ENCODE assay signal across 37 cellular contexts in the genomic region with DNA sequence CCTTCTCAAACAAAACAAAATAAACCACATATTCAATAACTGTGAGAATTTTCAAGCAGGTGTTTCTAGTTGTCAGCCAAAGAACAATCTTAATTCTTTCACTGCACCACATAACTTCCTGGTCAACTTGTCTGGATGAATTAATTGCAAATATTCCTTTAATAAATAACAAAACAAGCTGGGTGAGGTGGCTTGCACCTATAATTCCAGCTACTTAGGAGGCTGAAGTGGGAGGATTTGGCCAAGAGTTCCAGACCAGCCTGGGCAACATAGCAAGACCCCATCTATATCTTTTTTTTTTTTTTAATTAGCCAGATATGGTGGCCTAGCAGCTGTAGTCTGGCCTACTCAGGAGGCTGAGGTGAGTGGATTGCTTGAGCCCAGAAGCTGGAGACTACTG.
"Had no signal": no experiment of that assay in that cellular context is flagged by ENCODE, and none has a peak within 500 bp of the region (broad histone marks: within the 10 kb centered on the region; RNA-seq: fewer than 3 reads in every experiment).

No MANE protein-coding gene starts in this region.

- H3K4me3 Mint-ChIP-seq: activated CD4-positive, alpha-beta memory T cell treated with anti-CD3 and anti-CD28 coated beads for 36 hours; activated CD4-positive, alpha-beta T cell treated with anti-CD3 and anti-CD28 coated beads for 36 hours; activated CD4-positive, alpha-beta T cell treated with anti-CD3 and anti-CD28 coated beads, Interleukin-2, amount 10 ng/mL, durations not matched to agents 24 days and 14 days; activated CD8-positive, alpha-beta memory T cell treated with anti-CD3 and anti-CD28 coated beads, Interleukin-2, amount 10 ng/mL, durations not matched to agents 7 days and 5 days; activated CD8-positive, alpha-beta T cell treated with anti-CD3 and anti-CD28 coated beads, Interleukin-2, amount 10 ng/mL, durations not matched to agents 7 days and 5 days; activated naive CD4-positive, alpha-beta T cell treated with anti-CD3 and anti-CD28 coated beads for 36 hours; activated naive CD4-positive, alpha-beta T cell treated with anti-CD3 and anti-CD28 coated beads, Interleukin-2, amount 50 U/mL, for 24 hours; activated naive CD8-positive, alpha-beta T cell treated with anti-CD3 and anti-CD28 coated beads for 36 hours; activated naive CD8-positive, alpha-beta T cell treated with anti-CD3 and anti-CD28 coated beads, Interleukin-2, amount 50 U/mL, for 24 hours; activated T-helper 1 cell treated with anti-CD3 and anti-CD28 coated beads, Interleukin-12 subunit alpha, Interleukin-12 subunit beta, Interleukin-2, Interleukin-4 antibody, amounts not matched to agents 30 ng/mL and 10 ng/mL and 1 ng/mL, durations not matched to agents 14 hours and 24 hours and 36 hours; central memory CD8-positive, alpha-beta T cell; dendritic cell treated with granulocyte-macrophage colony-stimulating factor and Interleukin-4, amounts not matched to agents 40 ng/mL and 50 ng/mL, for 4 days; endodermal cell; T-helper 17 cell; T-helper 2 cell treated with Interferon-gamma antibody and Interleukin-4, amounts not matched to agents 5 μg/mL and 100 μg/mL, for 36 hours had no signal

- H3K4me1 Mint-ChIP-seq: activated CD4-positive, alpha-beta T cell treated with anti-CD3 and anti-CD28 coated beads for 36 hours; activated CD4-positive, alpha-beta T cell treated with anti-CD3 and anti-CD28 coated beads, Interleukin-2, amount 10 ng/mL, durations not matched to agents 24 days and 14 days; activated CD8-positive, alpha-beta memory T cell treated with anti-CD3 and anti-CD28 coated beads, Interleukin-2, amount 10 ng/mL, durations not matched to agents 7 days and 5 days; activated naive CD4-positive, alpha-beta T cell treated with anti-CD3 and anti-CD28 coated beads, Interleukin-2, amount 50 U/mL, for 24 hours; activated naive CD8-positive, alpha-beta T cell treated with anti-CD3 and anti-CD28 coated beads for 36 hours; activated naive CD8-positive, alpha-beta T cell treated with anti-CD3 and anti-CD28 coated beads, Interleukin-2, amount 50 U/mL, for 24 hours; central memory CD8-positive, alpha-beta T cell; T-helper 17 cell had no signal

- H3K36me3 ChIP-seq: adrenal gland, brain microvascular endothelial cell, esophagus squamous epithelium, gastroesophageal sphincter, heart right ventricle, WERI-Rb-1 had no signal

- H3K27me3 ChIP-seq: adrenal gland, brain microvascular endothelial cell, dorsolateral prefrontal cortex, esophagus squamous epithelium, gastroesophageal sphincter, heart right ventricle had no signal

- H3K27me3 Mint-ChIP-seq: activated CD4-positive, alpha-beta T cell treated with anti-CD3 and anti-CD28 coated beads for 36 hours; activated CD8-positive, alpha-beta memory T cell treated with anti-CD3 and anti-CD28 coated beads, Interleukin-2, amount 10 ng/mL, durations not matched to agents 7 days and 5 days; activated naive CD4-positive, alpha-beta T cell treated with anti-CD3 and anti-CD28 coated beads, Interleukin-2, amount 50 U/mL, for 24 hours; activated naive CD8-positive, alpha-beta T cell treated with anti-CD3 and anti-CD28 coated beads for 36 hours had no signal

- H3K27ac Mint-ChIP-seq: activated CD4-positive, alpha-beta memory T cell treated with anti-CD3 and anti-CD28 coated beads for 36 hours; activated CD4-positive, alpha-beta T cell treated with anti-CD3 and anti-CD28 coated beads for 36 hours; activated CD4-positive, alpha-beta T cell treated with anti-CD3 and anti-CD28 coated beads, Interleukin-2, amount 10 ng/mL, durations not matched to agents 24 days and 14 days; activated CD8-positive, alpha-beta memory T cell treated with anti-CD3 and anti-CD28 coated beads, Interleukin-2, amount 10 ng/mL, durations not matched to agents 7 days and 5 days; activated CD8-positive, alpha-beta T cell treated with anti-CD3 and anti-CD28 coated beads, Interleukin-2, amount 10 ng/mL, durations not matched to agents 7 days and 5 days; activated naive CD4-positive, alpha-beta T cell treated with anti-CD3 and anti-CD28 coated beads for 36 hours; activated naive CD4-positive, alpha-beta T cell treated with anti-CD3 and anti-CD28 coated beads, Interleukin-2, amount 50 U/mL, for 24 hours; activated naive CD8-positive, alpha-beta T cell treated with anti-CD3 and anti-CD28 coated beads for 36 hours; activated naive CD8-positive, alpha-beta T cell treated with anti-CD3 and anti-CD28 coated beads, Interleukin-2, amount 50 U/mL, for 24 hours; activated T-helper 1 cell treated with anti-CD3 and anti-CD28 coated beads, Interleukin-12 subunit alpha, Interleukin-12 subunit beta, Interleukin-2, Interleukin-4 antibody, amounts not matched to agents 30 ng/mL and 10 ng/mL and 1 ng/mL, durations not matched to agents 14 hours and 24 hours and 36 hours; activated T-helper 2 cell treated with anti-CD3 and anti-CD28 coated beads, Interferon-gamma antibody, Interleukin-2, Interleukin-4, amounts not matched to agents 10 μg/mL and 5 μg/mL and 100 μg/mL, durations not matched to agents 14 hours and 24 hours and 36 hours; dendritic cell treated with granulocyte-macrophage colony-stimulating factor and Interleukin-4, amounts not matched to agents 40 ng/mL and 50 ng/mL, for 4 days; endodermal cell; T-helper 17 cell; T-helper 2 cell treated with Interferon-gamma antibody and Interleukin-4, amounts not matched to agents 5 μg/mL and 100 μg/mL, for 36 hours had no signal

- DNase-seq: activated CD4-positive, alpha-beta memory T cell treated with anti-CD3 and anti-CD28 coated beads for 36 hours; activated CD4-positive, alpha-beta T cell treated with anti-CD3 and anti-CD28 coated beads for 36 hours; activated CD4-positive, alpha-beta T cell treated with anti-CD3 and anti-CD28 coated beads, Interleukin-2, amount 10 ng/mL, durations not matched to agents 24 days and 14 days; activated CD4-positive, CD25-positive, alpha-beta regulatory T cell; activated CD4-positive, CD25-positive, alpha-beta regulatory T cell treated with anti-CD3 and anti-CD28 coated beads, Interleukin-2, amount 50 U/mL, for 72 hours; activated CD8-positive, alpha-beta memory T cell treated with anti-CD3 and anti-CD28 coated beads, Interleukin-2, amount 10 ng/mL, durations not matched to agents 7 days and 5 days; activated CD8-positive, alpha-beta memory T cell treated with anti-CD3 and anti-CD28 coated beads, Interleukin-2, amount 50 U/mL, for 4 hours; activated CD8-positive, alpha-beta T cell treated with anti-CD3 and anti-CD28 coated beads, Interleukin-2, amount 10 ng/mL, durations not matched to agents 7 days and 5 days; activated effector memory CD4-positive, alpha-beta T cell treated with anti-CD3 and anti-CD28 coated beads, Interleukin-2, amount 50 U/mL, for 16 hours; activated naive CD4-positive, alpha-beta T cell treated with anti-CD3 and anti-CD28 coated beads for 36 hours; activated naive CD8-positive, alpha-beta T cell treated with anti-CD3 and anti-CD28 coated beads for 36 hours; activated naive CD8-positive, alpha-beta T cell treated with anti-CD3 and anti-CD28 coated beads, Interleukin-2, amount 50 U/mL, for 24 hours; activated T-cell treated with anti-CD3 and anti-CD28 coated beads, Interleukin-2, amount 50 U/mL, for 1 hour; activated T-cell treated with anti-CD3 and anti-CD28 coated beads, Interleukin-2, amount 50 U/mL, for 48 hours; amygdala; aorta; brain microvascular endothelial cell; dorsolateral prefrontal cortex; effector memory CD4-positive, alpha-beta T cell; endodermal cell; esophagus squamous epithelium; foreskin melanocyte; heart right ventricle; T-helper 1 cell; T-helper 17 cell; T1000; WERI-Rb-1 had no signal

- H3K27ac ChIP-seq: adrenal gland, brain microvascular endothelial cell, coronary artery, dorsolateral prefrontal cortex, gastroesophageal sphincter, heart right ventricle, WERI-Rb-1 had no signal

- H3K36me3 Mint-ChIP-seq: activated CD4-positive, alpha-beta memory T cell treated with anti-CD3 and anti-CD28 coated beads for 36 hours; activated CD8-positive, alpha-beta memory T cell treated with anti-CD3 and anti-CD28 coated beads, Interleukin-2, amount 10 ng/mL, durations not matched to agents 7 days and 5 days; activated naive CD4-positive, alpha-beta T cell treated with anti-CD3 and anti-CD28 coated beads, Interleukin-2, amount 50 U/mL, for 24 hours; activated naive CD8-positive, alpha-beta T cell treated with anti-CD3 and anti-CD28 coated beads for 36 hours had no signal

- H3K4me3 ChIP-seq: adrenal gland, coronary artery, dorsolateral prefrontal cortex, esophagus squamous epithelium, gastroesophageal sphincter, heart right ventricle had no signal

- ATAC-seq: activated CD4-positive, alpha-beta T cell treated with anti-CD3 and anti-CD28 coated beads for 36 hours; activated CD8-positive, alpha-beta memory T cell treated with anti-CD3 and anti-CD28 coated beads, Interleukin-2, amount 10 ng/mL, durations not matched to agents 7 days and 5 days; activated CD8-positive, alpha-beta T cell treated with anti-CD3 and anti-CD28 coated beads, Interleukin-2, amount 10 ng/mL, durations not matched to agents 7 days and 5 days; activated naive CD8-positive, alpha-beta T cell treated with anti-CD3 and anti-CD28 coated beads, Interleukin-2, amount 50 U/mL, for 24 hours; gastroesophageal sphincter; heart right ventricle; T-helper 17 cell had no signal

- H3K9me3 ChIP-seq: adrenal gland, esophagus squamous epithelium, gastroesophageal sphincter, heart right ventricle had no signal

- FAIRE-seq: bronchial epithelial cell had no signal

- H3K9me3 Mint-ChIP-seq: activated CD4-positive, alpha-beta memory T cell treated with anti-CD3 and anti-CD28 coated beads for 36 hours; activated CD4-positive, alpha-beta T cell treated with anti-CD3 and anti-CD28 coated beads, Interleukin-2, amount 10 ng/mL, durations not matched to agents 24 days and 14 days; activated naive CD4-positive, alpha-beta T cell treated with anti-CD3 and anti-CD28 coated beads for 36 hours; activated naive CD4-positive, alpha-beta T cell treated with anti-CD3 and anti-CD28 coated beads, Interleukin-2, amount 50 U/mL, for 24 hours; activated naive CD8-positive, alpha-beta T cell treated with anti-CD3 and anti-CD28 coated beads for 36 hours; activated naive CD8-positive, alpha-beta T cell treated with anti-CD3 and anti-CD28 coated beads, Interleukin-2, amount 50 U/mL, for 24 hours; activated T-helper 1 cell treated with anti-CD3 and anti-CD28 coated beads, Interleukin-12 subunit alpha, Interleukin-12 subunit beta, Interleukin-2, Interleukin-4 antibody, amounts not matched to agents 30 ng/mL and 10 ng/mL and 1 ng/mL, durations not matched to agents 14 hours and 24 hours and 36 hours; activated T-helper 2 cell treated with anti-CD3 and anti-CD28 coated beads, Interferon-gamma antibody, Interleukin-2, Interleukin-4, amounts not matched to agents 10 μg/mL and 5 μg/mL and 100 μg/mL, durations not matched to agents 14 hours and 24 hours and 36 hours; central memory CD8-positive, alpha-beta T cell; dendritic cell treated with granulocyte-macrophage colony-stimulating factor and Interleukin-4, amounts not matched to agents 40 ng/mL and 50 ng/mL, for 4 days; endodermal cell; T-helper 2 cell treated with Interferon-gamma antibody and Interleukin-4, amounts not matched to agents 5 μg/mL and 100 μg/mL, for 36 hours had no signal
